In genomic region chr10:100370976-100371706, GRCh38 we compare ENCODE assay signal across 9 cellular contexts. TPM values are rescaled to one million over a fixed set of nuclear protein-coding genes. Genes with fewer than 3 reads are reported as not detected.
DNase-seq lines count a peak whose midpoint lies in the region; ATAC-seq and TF ChIP-seq lines count a peak whose summit lies in the region.
"Had no signal": no experiment of that assay in that cellular context is flagged by ENCODE, and none has a peak within 500 bp of the region (broad histone marks: within the 10 kb centered on the region; RNA-seq: fewer than 3 reads in every experiment).

No MANE protein-coding gene starts in this region.

- peak overlapping the region; percentile 17 for H3K4me3 ChIP-seq in choroid plexus epithelial cell (ENCODE audit: low read depth, low read length)
- H3K4me3 ChIP-seq in left lung, result no peak overlapping the region
- H3K4me3 ChIP-seq: HAP-1 had no signal

- DNase-seq in CD4-positive, alpha-beta T cell, result peak in 9 of 10 experiments; percentile 20 to 52 (median 31)
- DNase-seq in LoVo (ENCODE audit: low spot score) (peak; percentile 74), choroid plexus epithelial cell (ENCODE audit: low read depth) (peak; percentile 74), left lung (peak; percentile 87 to 91)
- DNase-seq in activated CD4-positive, alpha-beta T cell treated with anti-CD3 and anti-CD28 coated beads for 48 hours, result peak; percentile 79
- peak; percentile 72 for DNase-seq in stimulated activated CD4-positive, alpha-beta T cell treated with anti-CD3 and anti-CD28 coated beads, Interleukin-1b, Interleukin-23, amount 100 ng/mL, for 48 hours

- no peaks in the 10 kb centered on the region for H3K36me3 ChIP-seq in left lung
- H3K36me3 ChIP-seq: HAP-1 had no signal

- no peaks in the 10 kb centered on the region for H3K36me3 Mint-ChIP-seq in CD4-positive, alpha-beta T cell (ENCODE audit: low read depth)

- intact Hi-C loops in CD4-positive, alpha-beta T cell (cut with DNase I, micrococcal nuclease), result no loop called here
- intact Hi-C loops in left lung (cut with DNase I), result no loop called here

- no peaks in the 10 kb centered on the region for H3K27me3 ChIP-seq in CD4-positive, alpha-beta T cell (ENCODE audit: control insufficient read depth, insufficient read depth, low read length)
- no peaks in the 10 kb centered on the region for H3K27me3 ChIP-seq in left lung

- H3K27me3 Mint-ChIP-seq in CD4-positive, alpha-beta T cell, result no peaks in the 10 kb centered on the region

- peak; percentile 64 for ATAC-seq in CD4-positive, alpha-beta T cell (ENCODE audit: poor library complexity)
- peak; percentile 58 for ATAC-seq in left lung
- ATAC-seq in HG03460 (IDR thresholded peaks at IDR 0.05; ENCODE audit: unreplicated experiment), result no peak
- ATAC-seq in HG02884 (IDR thresholded peaks at IDR 0.05; ENCODE audit: unreplicated experiment), result no peak

- peak overlapping the region; percentile 66 for H3K27ac ChIP-seq in CD4-positive, alpha-beta T cell (ENCODE audit: low read depth, low read length)
- peak overlapping the region; percentile 83 to 84 for H3K27ac ChIP-seq in left lung

- no peaks in the 10 kb centered on the region for H3K9me3 Mint-ChIP-seq in CD4-positive, alpha-beta T cell

- peak overlapping the region; percentile 69 for H3K4me3 Mint-ChIP-seq in CD4-positive, alpha-beta T cell

- H3K4me1 Mint-ChIP-seq in CD4-positive, alpha-beta T cell (ENCODE audit: low read depth), result peaks cover 24% of the 10 kb centered on the region

- POLR2A ChIA-PET in CD4-positive, alpha-beta T cell (lab: Charles Lee), result interaction anchor here (1.1 to 3.1 kb wide), 4 partner anchors 9 to 164 kb away, joined by 3 to 15 read pairs (median 5); partner anchors contain the start of genes HIF1AN and SCD

- CTCF ChIA-PET in CD4-positive, alpha-beta T cell (lab: Charles Lee), result interaction anchor here (0.7 to 1.3 kb wide), 6 partner anchors 12 to 661 kb away, joined by 3 to 5 read pairs (median 3); partner anchors contain the start of gene SCD

- peaks cover 29 to 67% of the 10 kb centered on the region in 2 donors for H3K4me1 ChIP-seq in left lung

- H3K27ac Mint-ChIP-seq in CD4-positive, alpha-beta T cell, result peak overlapping the region; percentile 87

- no peak for TF ChIP-seq CTCF in CD4-positive, alpha-beta T cell (IDR thresholded peaks at IDR 0.05)
- TF ChIP-seq CTCF in choroid plexus epithelial cell (conservative IDR thresholded peaks at IDR 0.05; ENCODE audit: low read depth, low read length) (no peak), left lung (IDR thresholded peaks at IDR 0.05) (no peak)

- no peaks in the 10 kb centered on the region for H3K9me3 ChIP-seq in CD4-positive, alpha-beta T cell (ENCODE audit: control insufficient read depth, low read length)
- H3K9me3 ChIP-seq in left lung, result no peaks in the 10 kb centered on the region
- H3K9me3 ChIP-seq: HAP-1 had no signal

RNA-seq across cellular contexts. Expression of gene SCD, which starts 24.1 kb away (rescaled TPM):
- 1 to 10 TPM; 1.7 TPM for total RNA-seq in CD4-positive, alpha-beta T cell
- total RNA-seq in left lung, result 100 to 1,000 TPM; 524 to 529 TPM

RNA-seq across cellular contexts. Expression of gene PKD2L1, which starts 41.1 kb away (rescaled TPM):
- not detected for total RNA-seq in CD4-positive, alpha-beta T cell
- under 1 TPM in 1 of 2 donors, not detected in 1; 0.37 TPM for total RNA-seq in left lung

Comparison
In these comparisons a context has a peak if more than half of its experiments do, and no peak if none do; other contexts are left out.
1. ATAC-seq: peak in CD4-positive, alpha-beta T cell (single experiment) and left lung (single experiment); none in HG03460 (single experiment) and HG02884 (single experiment).
2. DNase-seq: peak in every context shown above with its lines; median percentile 89 in left lung; 79 in activated CD4-positive, alpha-beta T cell treated with anti-CD3 and anti-CD28 coated beads for 48 hours; 74 in LoVo; 74 in choroid plexus epithelial cell; 72 in stimulated activated CD4-positive, alpha-beta T cell treated with anti-CD3 and anti-CD28 coated beads, Interleukin-1b, Interleukin-23, amount 100 ng/mL, for 48 hours; 31 in CD4-positive, alpha-beta T cell.
3. RNA of gene SCD, which starts 24.1 kb away (total RNA-seq): 524 to 529 TPM in left lung; 1.7 TPM in CD4-positive, alpha-beta T cell; every median in the first group is over 100 times any median in the second.